In genomic region chr9:88949425-88949824, GRCh38 we compare ENCODE assay signal across 1 cellular context.
TF ChIP-seq lines count a peak whose summit lies in the region.

No MANE protein-coding gene starts in this region.

TF ChIP-seq in GM23338, 12 proteins besides CTCF, POLR2A, EP300 and RAD21 (continued from another document):
- TF ChIP-seq ZNF462 (CRISPR knock-in tag; IDR thresholded peaks at IDR 0.05): no peak
- TF ChIP-seq, protein P1, sequence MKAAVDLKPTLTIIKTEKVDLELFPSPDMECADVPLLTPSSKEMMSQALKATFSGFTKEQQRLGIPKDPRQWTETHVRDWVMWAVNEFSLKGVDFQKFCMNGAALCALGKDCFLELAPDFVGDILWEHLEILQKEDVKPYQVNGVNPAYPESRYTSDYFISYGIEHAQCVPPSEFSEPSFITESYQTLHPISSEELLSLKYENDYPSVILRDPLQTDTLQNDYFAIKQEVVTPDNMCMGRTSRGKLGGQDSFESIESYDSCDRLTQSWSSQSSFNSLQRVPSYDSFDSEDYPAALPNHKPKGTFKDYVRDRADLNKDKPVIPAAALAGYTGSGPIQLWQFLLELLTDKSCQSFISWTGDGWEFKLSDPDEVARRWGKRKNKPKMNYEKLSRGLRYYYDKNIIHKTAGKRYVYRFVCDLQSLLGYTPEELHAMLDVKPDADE (IDR thresholded peaks at IDR 0.05): no peak
- TF ChIP-seq ZNF114 (CRISPR knock-in tag; IDR thresholded peaks at IDR 0.05): no peak
